ENCODE assay signal across 19 cellular contexts in the genomic region with DNA sequence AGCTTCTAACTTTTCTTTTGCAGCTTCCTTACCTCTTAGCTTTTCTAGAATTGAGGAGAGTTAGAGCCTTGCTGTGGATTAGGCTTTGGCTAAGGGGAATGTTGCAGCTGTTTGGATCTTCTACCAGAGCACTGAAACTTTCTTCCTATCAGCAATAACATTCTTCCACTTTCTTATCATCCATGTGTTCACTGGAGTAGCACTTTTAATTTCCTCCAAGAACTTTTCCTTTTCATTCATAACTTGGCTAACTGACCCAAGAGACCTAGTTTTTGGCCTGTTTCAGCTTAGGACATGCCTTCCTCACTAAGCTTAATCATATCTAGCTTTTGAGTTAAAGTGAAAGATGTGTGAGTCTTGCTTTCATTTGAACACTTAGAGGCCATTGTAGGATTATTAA.
"Had no signal": no experiment of that assay in that cellular context is flagged by ENCODE, and none has a peak within 500 bp of the region (broad histone marks: within the 10 kb centered on the region; RNA-seq: fewer than 3 reads in every experiment).

No MANE protein-coding gene starts in this region.

- H3K4me2 ChIP-seq: neural progenitor cell had no signal

- H3K4me1 Mint-ChIP-seq: endodermal cell, neural progenitor cell had no signal

- ATAC-seq: body of pancreas, gastroesophageal sphincter had no signal

- FAIRE-seq: TTC549 had no signal

- H3K9ac ChIP-seq: neural progenitor cell had no signal

- H3K27ac ChIP-seq: body of pancreas, colonic mucosa, neural progenitor cell, thyroid gland had no signal

- H3K27me3 ChIP-seq: body of pancreas, colonic mucosa, gastroesophageal sphincter, neural progenitor cell, thyroid gland had no signal

- H3K4me3 Mint-ChIP-seq: activated naive CD8-positive, alpha-beta T cell treated with anti-CD3 and anti-CD28 coated beads for 36 hours; central memory CD8-positive, alpha-beta T cell; endodermal cell; naive B cell; neural progenitor cell; T-helper 2 cell treated with Interferon-gamma antibody and Interleukin-4, amounts not matched to agents 5 μg/mL and 100 μg/mL, for 36 hours had no signal

- H3K9me3 Mint-ChIP-seq: central memory CD8-positive, alpha-beta T cell had no signal

- H3K27ac Mint-ChIP-seq: activated naive CD8-positive, alpha-beta T cell treated with anti-CD3 and anti-CD28 coated beads for 36 hours; endodermal cell; neural progenitor cell; T-helper 2 cell treated with Interferon-gamma antibody and Interleukin-4, amounts not matched to agents 5 μg/mL and 100 μg/mL, for 36 hours had no signal

- H3K36me3 ChIP-seq: colonic mucosa, thyroid gland had no signal

- H3K4me1 ChIP-seq: body of pancreas, colonic mucosa, neural progenitor cell, thyroid gland had no signal

- H2AFZ ChIP-seq: neural progenitor cell had no signal

- H3K9me3 ChIP-seq: body of pancreas, colonic mucosa, gastroesophageal sphincter, thyroid gland had no signal

- H3K27me3 Mint-ChIP-seq: activated naive CD8-positive, alpha-beta T cell treated with anti-CD3 and anti-CD28 coated beads for 36 hours; central memory CD8-positive, alpha-beta T cell; naive B cell had no signal

- H3K4me3 ChIP-seq: body of pancreas, colonic mucosa, gastroesophageal sphincter, neural progenitor cell, thyroid gland had no signal

- DNase-seq: activated CD4-positive, alpha-beta T cell treated with anti-CD3 and anti-CD28 coated beads, Interleukin-2, amount 50 U/mL, for 4 hours; activated gamma-delta T cell; activated naive CD8-positive, alpha-beta T cell treated with anti-CD3 and anti-CD28 coated beads for 36 hours; amygdala; body of pancreas; colonic mucosa; endodermal cell; midbrain; naive B cell; stimulated activated CD4-positive, alpha-beta T cell treated with anti-CD3 and anti-CD28 coated beads, Interleukin-12 subunit alpha, Interleukin-12 subunit beta, amount 100 ng/mL, for 4 hours; stimulated activated CD4-positive, alpha-beta T cell treated with anti-CD3 and anti-CD28 coated beads, Interleukin-1b, Interleukin-23, amount 100 ng/mL, for 48 hours; stimulated activated CD8-positive, alpha-beta memory T cell treated with anti-CD3 and anti-CD28 coated beads, Interleukin-4, amount 100 ng/mL, for 48 hours; stimulated activated naive CD4-positive, alpha-beta T cell; thyroid gland had no signal
